Comparison of ENCODE assay signal across 10 cellular contexts in the genomic region with DNA sequence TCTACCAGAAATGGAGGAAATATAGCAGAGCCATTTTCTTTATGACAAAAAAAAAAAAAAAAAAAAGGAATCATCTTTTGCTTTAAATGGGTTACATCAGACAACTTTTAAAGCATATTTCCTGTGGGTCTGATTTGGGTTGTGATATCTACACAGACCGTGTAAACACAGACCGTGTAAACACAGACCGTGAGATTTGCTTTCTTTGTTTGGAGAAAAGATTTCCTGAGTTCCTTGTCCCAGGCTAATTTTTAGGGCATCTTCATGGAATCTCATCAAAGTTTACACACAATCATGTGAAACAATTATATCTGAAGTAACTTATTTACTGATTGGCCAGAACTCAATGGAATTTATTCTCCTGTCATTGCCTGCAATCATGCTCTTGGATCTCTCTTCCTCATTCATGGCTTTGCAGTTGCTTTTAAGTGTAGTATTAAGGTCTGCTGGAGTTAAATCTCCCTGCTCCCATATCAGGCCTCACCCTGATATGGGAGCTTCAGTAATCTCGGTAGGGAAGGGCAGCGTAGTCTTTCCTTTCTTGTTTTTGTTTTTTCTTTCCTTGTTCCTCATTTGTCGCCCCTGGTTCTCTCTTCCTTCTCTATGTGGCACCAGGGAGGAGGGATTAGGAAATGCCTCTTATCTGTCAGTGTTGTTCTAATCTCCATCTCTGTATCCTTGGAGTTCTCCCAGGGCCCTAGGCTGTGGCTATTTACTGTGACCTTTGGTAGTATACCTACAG.
DNase-seq lines count a peak whose midpoint lies in the region; ATAC-seq and TF ChIP-seq lines count a peak whose summit lies in the region.
"Had no signal": no experiment of that assay in that cellular context is flagged by ENCODE, and none has a peak within 500 bp of the region (broad histone marks: within the 10 kb centered on the region; RNA-seq: fewer than 3 reads in every experiment).

No MANE protein-coding gene starts in this region.

- peak overlapping the region; percentile 39 for H2AFZ ChIP-seq in osteoblast (ENCODE audit: low read length)

- H3K27ac ChIP-seq in endodermal cell (ENCODE audit: low read depth, low read length): no peak overlapping the region
- peak overlapping the region; percentile 98 for H3K27ac ChIP-seq in osteoblast (ENCODE audit: low read depth, low read length)

- no peaks in the 10 kb centered on the region for H3K36me3 Mint-ChIP-seq in endodermal cell (ENCODE audit: low read depth)
- H3K36me3 Mint-ChIP-seq in activated T-cell treated with anti-CD3 and anti-CD28 coated beads, Interleukin-2, amount 50 U/mL, for 24 hours (ENCODE audit: low read depth): no peaks in the 10 kb centered on the region
- H3K36me3 Mint-ChIP-seq: CD4-positive, alpha-beta memory T cell had no signal

- no peaks in the 10 kb centered on the region for H3K9me3 Mint-ChIP-seq in endodermal cell
- no peaks in the 10 kb centered on the region for H3K9me3 Mint-ChIP-seq in stimulated activated naive CD8-positive, alpha-beta T cell treated with anti-CD3 and anti-CD28 coated beads, Interleukin-15, amount 100 ng/mL, for 72 hours
- no peaks in the 10 kb centered on the region for H3K9me3 Mint-ChIP-seq in activated T-cell treated with anti-CD3 and anti-CD28 coated beads, Interleukin-2, amount 50 U/mL, for 24 hours
- H3K9me3 Mint-ChIP-seq: CD4-positive, alpha-beta memory T cell had no signal

- 31 to 67% methylated on average over 5 to 6 of the region's 6 CpGs for WGBS in endodermal cell (ENCODE audit: insufficient coverage in 1 of 2, insufficient read length in 1 of 2), 2 experiments

- no peaks in the 10 kb centered on the region for H3K9me3 ChIP-seq in endodermal cell (ENCODE audit: control insufficient read depth, low read length)
- H3K9me3 ChIP-seq in osteoblast (ENCODE audit: low read depth, low read length): no peaks in the 10 kb centered on the region

- no peak overlapping the region for H3K4me2 ChIP-seq in osteoblast (ENCODE audit: insufficient read depth, low read length)

- TF ChIP-seq CTCF in endodermal cell (conservative IDR thresholded peaks at IDR 0.05) (no peak), osteoblast (IDR thresholded peaks at IDR 0.05; ENCODE audit: extremely low read depth, low read depth, low read length) (no peak)

- H3K27me3 ChIP-seq in endodermal cell (ENCODE audit: control insufficient read depth, insufficient read depth, low read length, poor library complexity, severe bottlenecking): no peaks in the 10 kb centered on the region
- H3K27me3 ChIP-seq in osteoblast (ENCODE audit: insufficient read depth, low read length): no peaks in the 10 kb centered on the region

- H3K27ac Mint-ChIP-seq in endodermal cell: peak overlapping the region; percentile 69
- peak overlapping the region in 1 of 2 donors; percentile 77 for H3K27ac Mint-ChIP-seq in stimulated activated naive CD8-positive, alpha-beta T cell treated with anti-CD3 and anti-CD28 coated beads, Interleukin-15, amount 100 ng/mL, for 72 hours
- no peak overlapping the region for H3K27ac Mint-ChIP-seq in activated T-cell treated with anti-CD3 and anti-CD28 coated beads, Interleukin-2, amount 50 U/mL, for 24 hours
- H3K27ac Mint-ChIP-seq: CD4-positive, alpha-beta memory T cell had no signal

- H4K20me1 ChIP-seq in osteoblast (ENCODE audit: insufficient read depth, low read length): no peaks in the 10 kb centered on the region

- H3K27me3 Mint-ChIP-seq in endodermal cell (ENCODE audit: insufficient read depth): no peaks in the 10 kb centered on the region
- H3K27me3 Mint-ChIP-seq in stimulated activated naive CD8-positive, alpha-beta T cell treated with anti-CD3 and anti-CD28 coated beads, Interleukin-15, amount 100 ng/mL, for 72 hours: peaks cover 22% of the 10 kb centered on the region
- peaks cover 15% of the 10 kb centered on the region for H3K27me3 Mint-ChIP-seq in activated T-cell treated with anti-CD3 and anti-CD28 coated beads, Interleukin-2, amount 50 U/mL, for 24 hours

- H3K4me3 ChIP-seq in endodermal cell (ENCODE audit: low read length): no peak overlapping the region
- H3K4me3 ChIP-seq in osteoblast (ENCODE audit: insufficient read depth, low read length): no peak overlapping the region

- H3K36me3 ChIP-seq in endodermal cell (ENCODE audit: control insufficient read depth, insufficient read depth, low read length): no peaks in the 10 kb centered on the region
- no peaks in the 10 kb centered on the region for H3K36me3 ChIP-seq in osteoblast (ENCODE audit: insufficient read depth, low read length)

- peaks cover 35% of the 10 kb centered on the region for H3K4me1 Mint-ChIP-seq in endodermal cell
- no peaks in the 10 kb centered on the region for H3K4me1 Mint-ChIP-seq in stimulated activated naive CD8-positive, alpha-beta T cell treated with anti-CD3 and anti-CD28 coated beads, Interleukin-15, amount 100 ng/mL, for 72 hours
- H3K4me1 Mint-ChIP-seq in activated T-cell treated with anti-CD3 and anti-CD28 coated beads, Interleukin-2, amount 50 U/mL, for 24 hours (ENCODE audit: low read depth): no peaks in the 10 kb centered on the region
- H3K4me1 Mint-ChIP-seq: CD4-positive, alpha-beta memory T cell had no signal

- DNase-seq in CD1c-positive myeloid dendritic cell (ENCODE audit: extremely low spot score) (peak; percentile 40), LoVo (ENCODE audit: low spot score) (peak; percentile 20), endodermal cell (peak; percentile 61), osteoblast (ENCODE audit: insufficient read length, low spot score, missing footprints) (no peak), AG08396 (ENCODE audit: low spot score) (no peak), NCI-H1092 treated with DMSO at 0.1 percent for 48 hours (lab: John Stamatoyannopoulos, UW) (no peak)
- DNase-seq in stimulated activated naive CD8-positive, alpha-beta T cell treated with anti-CD3 and anti-CD28 coated beads, Interleukin-15, amount 100 ng/mL, for 72 hours: no peak
- no peak for DNase-seq in activated T-cell treated with anti-CD3 and anti-CD28 coated beads, Interleukin-2, amount 50 U/mL, for 24 hours
- DNase-seq: CD4-positive, alpha-beta memory T cell; NCI-H1092 had no signal

- peaks cover 14% of the 10 kb centered on the region for H3K4me1 ChIP-seq in endodermal cell (ENCODE audit: control insufficient read depth, insufficient read depth, low read length)
- peaks cover 36% of the 10 kb centered on the region for H3K4me1 ChIP-seq in osteoblast (ENCODE audit: insufficient read depth, low read length)

- no peaks in the 10 kb centered on the region for H3K79me2 ChIP-seq in osteoblast (ENCODE audit: insufficient read depth, low read length)

- H3K9ac ChIP-seq in endodermal cell (ENCODE audit: extremely low read depth, low read length, poor library complexity, severe bottlenecking): no peak overlapping the region

- ATAC-seq in stimulated activated naive CD8-positive, alpha-beta T cell treated with anti-CD3 and anti-CD28 coated beads, Interleukin-15, amount 100 ng/mL, for 72 hours: no peak

- no peak overlapping the region for H3K4me3 Mint-ChIP-seq in endodermal cell
- H3K4me3 Mint-ChIP-seq in stimulated activated naive CD8-positive, alpha-beta T cell treated with anti-CD3 and anti-CD28 coated beads, Interleukin-15, amount 100 ng/mL, for 72 hours: no peak overlapping the region
- no peak overlapping the region for H3K4me3 Mint-ChIP-seq in activated T-cell treated with anti-CD3 and anti-CD28 coated beads, Interleukin-2, amount 50 U/mL, for 24 hours
- H3K4me3 Mint-ChIP-seq: CD4-positive, alpha-beta memory T cell had no signal

Comparison
In these comparisons a context has a peak if more than half of its experiments do, and no peak if none do; other contexts are left out.
1. DNase-seq: peak in CD1c-positive myeloid dendritic cell (single experiment), LoVo (single experiment) and endodermal cell (single experiment); none in osteoblast (single experiment), AG08396 (single experiment), stimulated activated naive CD8-positive, alpha-beta T cell treated with anti-CD3 and anti-CD28 coated beads, Interleukin-15, amount 100 ng/mL, for 72 hours (0 of 2), activated T-cell treated with anti-CD3 and anti-CD28 coated beads, Interleukin-2, amount 50 U/mL, for 24 hours (single experiment) and NCI-H1092 treated with DMSO at 0.1 percent for 48 hours (single experiment).